In genomic region chr3:134201201-134202130, GRCh38 we compare ENCODE assay signal across 14 cellular contexts. TPM values are rescaled to one million over a fixed set of nuclear protein-coding genes. Genes with fewer than 3 reads are reported as not detected.
DNase-seq lines count a peak whose midpoint lies in the region; ATAC-seq and TF ChIP-seq lines count a peak whose summit lies in the region.
"Had no signal": no experiment of that assay in that cellular context is flagged by ENCODE, and none has a peak within 500 bp of the region (broad histone marks: within the 10 kb centered on the region; RNA-seq: fewer than 3 reads in every experiment).

No MANE protein-coding gene starts in this region.

- WGBS in tibial nerve, 2 donors: 92% methylated on average over 8 of the region's 8 CpGs

- H3K27me3 ChIP-seq in tibial nerve: no peaks in the 10 kb centered on the region
- H3K27me3 ChIP-seq: MG63, thyroid gland had no signal

- TF ChIP-seq POLR2A in tibial nerve (IDR thresholded peaks at IDR 0.05): no peak

- H3K4me1 ChIP-seq in tibial nerve: no peaks in the 10 kb centered on the region
- H3K4me1 ChIP-seq: thyroid gland had no signal

- no peak for ATAC-seq in omental fat pad (ENCODE audit: low FRiP score)

- peak; percentile 83 for DNase-seq in AG10803 (ENCODE audit: low read depth)
- DNase-seq in M059J (ENCODE audit: low read depth): peak; percentile 95
- peak; percentile 60 to 81 for DNase-seq in cardiac fibroblast (ENCODE audit: low read depth in 2 of 2)
- peak; percentile 30 for DNase-seq in kidney glomerular epithelial cell (lab: John Stamatoyannopoulos, UW)
- no peak for DNase-seq in tibial nerve (ENCODE audit: low spot score in 2 of 2)
- DNase-seq in omental fat pad (ENCODE audit: low spot score): no peak
- DNase-seq in NOMO-1 treated with dmso at 0.1 percent for 144 hours (lab: John Stamatoyannopoulos, UW; ENCODE audit: unreplicated experiment): no peak
- DNase-seq in NCI-H774 (lab: John Stamatoyannopoulos, UW): no peak
- DNase-seq: activated CD4-positive, alpha-beta T cell treated with anti-CD3 and anti-CD28 coated beads for 4 hours; hippocampal formation; MG63; NCI-H446 treated with DMSO at 0.1 percent for 48 hours; thyroid gland had no signal

- peaks cover 0 to 59% (median 6%) of the 10 kb centered on the region in 3 donors for H3K36me3 ChIP-seq in tibial nerve

- no peak for TF ChIP-seq CTCF in AG10803 (conservative IDR thresholded peaks at IDR 0.05; ENCODE audit: low read length)
- TF ChIP-seq CTCF in cardiac fibroblast (IDR thresholded peaks at IDR 0.05; ENCODE audit: low read depth, low read length): no peak
- no peak for TF ChIP-seq CTCF in tibial nerve (IDR thresholded peaks at IDR 0.05)
- no peak for TF ChIP-seq CTCF in omental fat pad (IDR thresholded peaks at IDR 0.05)

- H3K4me3 ChIP-seq in AG10803 (ENCODE audit: low read length) (no peak overlapping the region), cardiac fibroblast (replicated peaks in 1 of 2; ENCODE audit: low read depth in 2 of 2, low read length in 2 of 2) (no peak overlapping the region), tibial nerve (no peak overlapping the region)
- H3K4me3 ChIP-seq: MG63, SK-N-MC, thyroid gland had no signal

- no peak overlapping the region for H3K27ac ChIP-seq in tibial nerve
- H3K27ac ChIP-seq: SK-N-MC, thyroid gland had no signal

- no peak for TF ChIP-seq EP300 in tibial nerve (IDR thresholded peaks at IDR 0.05)

- H3K9me3 ChIP-seq in tibial nerve: no peaks in the 10 kb centered on the region
- H3K9me3 ChIP-seq: thyroid gland had no signal

RNA-seq across cellular contexts. Expression of gene RYK, which starts 49.2 kb away (rescaled TPM):
- 71.7 and 87.7 TPM in 2 replicates for total RNA-seq in M059J (2014; rRNA removed; shearing (Covaris generic))
- total RNA-seq in tibial nerve (10 to 100 TPM; 33.9 to 69.9 (median 57.8) TPM), omental fat pad (100 to 1,000 TPM in 1 of 4 donors, 10 to 100 TPM in 3; 69.3 to 100 (median 84.7) TPM)

Comparison
In these comparisons a context has a peak if more than half of its experiments do, and no peak if none do; other contexts are left out.
1. DNase-seq: peak in AG10803 (single experiment), M059J (single experiment), cardiac fibroblast (2 of 2) and kidney glomerular epithelial cell (single experiment); none in tibial nerve (0 of 2), omental fat pad (single experiment), NOMO-1 treated with dmso at 0.1 percent for 144 hours (single experiment) and NCI-H774 (single experiment).